Comparison of ENCODE assay signal across 23 cellular contexts in the genomic region with DNA sequence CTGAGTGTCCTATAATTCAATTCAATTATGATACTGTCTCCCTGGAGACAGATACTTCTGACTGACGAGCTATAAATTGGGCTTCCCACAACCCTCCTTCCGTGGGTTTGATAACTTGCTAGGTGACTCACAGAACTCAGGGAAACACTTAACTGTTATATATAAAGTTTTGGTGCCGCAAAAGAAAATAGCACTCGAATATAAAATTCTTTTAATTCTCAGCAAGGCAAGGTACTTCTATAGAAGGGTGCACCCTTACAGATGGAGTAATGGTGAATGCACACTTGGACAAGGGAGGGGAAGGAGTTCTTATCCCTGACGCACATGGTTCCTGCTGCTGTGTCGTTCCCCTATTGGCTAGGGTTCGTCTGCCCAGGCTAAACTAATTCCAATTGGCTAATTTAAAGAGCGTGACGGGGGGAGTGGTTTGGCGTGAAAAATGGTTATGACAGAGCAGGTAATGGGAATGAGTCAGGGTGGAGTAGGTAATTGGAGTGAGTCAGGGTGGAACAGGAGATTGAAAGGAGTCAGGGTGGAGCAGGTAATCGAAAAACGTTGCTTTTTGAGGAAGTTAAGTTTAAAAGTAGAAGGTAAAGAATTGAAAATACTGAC. TPM values are rescaled to one million over a fixed set of nuclear protein-coding genes. Genes with fewer than 3 reads are reported as not detected.
A peak's percentile ranks its signal among the peaks of the same experiment; 100 is the strongest.
DNase-seq lines count a peak whose midpoint lies in the region; ATAC-seq, FAIRE-seq and TF ChIP-seq lines count a peak whose summit lies in the region.
"Had no signal": no experiment of that assay in that cellular context is flagged by ENCODE, and none has a peak within 500 bp of the region (broad histone marks: within the 10 kb centered on the region; RNA-seq: fewer than 3 reads in every experiment).

No MANE protein-coding gene starts in this region.

- no peak overlapping the region for H3K27ac ChIP-seq in GM12878 (ENCODE audit: control insufficient read depth, insufficient read depth)
- H3K27ac ChIP-seq: adrenal gland had no signal

- no peak for TF ChIP-seq CTCF in GM12878 (IDR thresholded peaks at IDR 0.05 in 2 of 3, conservative IDR thresholded peaks at IDR 0.05 in 1 of 3; ENCODE audit: control insufficient read depth in 2 of 3, extremely low read depth in 1 of 3, insufficient read depth in 1 of 3, low read depth in 3 of 3, low read length in 3 of 3)
- TF ChIP-seq CTCF in mesothelial cell of epicardium (IDR thresholded peaks at IDR 0.05; ENCODE audit: unreplicated experiment) = no peak

- no peak overlapping the region for H3K4me2 ChIP-seq in GM12878 (ENCODE audit: control insufficient read depth, insufficient read depth)

- no peaks in the 10 kb centered on the region for H3K36me3 ChIP-seq in GM12878 (ENCODE audit: control insufficient read depth in 2 of 2, insufficient read depth in 2 of 2, low read length in 1 of 2)
- H3K36me3 ChIP-seq: adrenal gland had no signal

- H3K27me3 Mint-ChIP-seq in mesothelial cell of epicardium (ENCODE audit: low read depth) = peaks cover 11% of the 10 kb centered on the region
- H3K27me3 Mint-ChIP-seq: progenitor cell of endocrine pancreas had no signal

- no peak for TF ChIP-seq POLR2A in GM12878 (IDR thresholded peaks at IDR 0.05; ENCODE audit: low read depth, low read length)

- no peaks in the 10 kb centered on the region for H3K4me1 ChIP-seq in GM12878 (ENCODE audit: control insufficient read depth, insufficient read depth, low read length)
- H3K4me1 ChIP-seq: adrenal gland had no signal

- no peak for FAIRE-seq in GM12878 (lab: Jason Lieb, UNC)
- FAIRE-seq: D721Med, islet of Langerhans had no signal

- H3K4me3 ChIP-seq in GM12878 = no peak overlapping the region
- H3K4me3 ChIP-seq: adrenal gland had no signal

- no peak overlapping the region for H2AFZ ChIP-seq in GM12878 (ENCODE audit: control insufficient read depth, low read depth, low read length)

- no peak overlapping the region for H3K4me3 Mint-ChIP-seq in mesothelial cell of epicardium
- H3K4me3 Mint-ChIP-seq: activated B cell treated with CpG ODN at 0.5 μM for 24 hours; effector memory CD8-positive, alpha-beta T cell; natural killer cell had no signal

- no peaks in the 10 kb centered on the region for H3K79me2 ChIP-seq in GM12878 (ENCODE audit: control insufficient read depth, insufficient read depth, low read length)

- CTCF ChIA-PET in GM12878 (lab: Yijun Ruan, JAX) = no interaction called here

- H3K27ac Mint-ChIP-seq in mesothelial cell of epicardium = peak overlapping the region; percentile 73
- H3K27ac Mint-ChIP-seq: activated B cell treated with CpG ODN at 0.5 μM for 24 hours; activated T-helper 2 cell treated with anti-CD3 and anti-CD28 coated beads, Interferon-gamma antibody, Interleukin-2, Interleukin-4, amounts not matched to agents 10 μg/mL and 5 μg/mL and 100 μg/mL, durations not matched to agents 14 hours and 24 hours and 36 hours; effector memory CD8-positive, alpha-beta T cell; natural killer cell had no signal

- in situ Hi-C loops in GM12878 (cut with MboI) = no loop called here

- no peak for ATAC-seq in GM12878
- ATAC-seq: effector memory CD8-positive, alpha-beta T cell; natural killer cell had no signal

- TF ChIP-seq EP300 in GM12878 (IDR thresholded peaks at IDR 0.05; ENCODE audit: borderline replicate concordance in 1 of 2, control insufficient read depth in 1 of 2, low read depth in 2 of 2, low read length in 2 of 2) = no peak

- H3K27me3 ChIP-seq in GM12878 (replicated peaks in 1 of 2; ENCODE audit: control insufficient read depth in 2 of 2, insufficient read depth in 2 of 2, low read length in 1 of 2) = no peaks in the 10 kb centered on the region
- H3K27me3 ChIP-seq: adrenal gland had no signal

- 44% methylated on average over 12 of the region's 12 CpGs for WGBS in GM12878 (ENCODE audit: insufficient coverage, insufficient replicate concordance, low lambda C conversion rate, missing lambda C conversion rate)

- intact Hi-C loops in GM12878 (cut with micrococcal nuclease; ENCODE audit: unreplicated experiment) = no loop called here

- no TSS peak for BruUV-seq in GM12878 (replicated peaks; lab: Mats Ljungman, UMichigan)

- H3K4me1 Mint-ChIP-seq in mesothelial cell of epicardium = peaks cover 8% of the 10 kb centered on the region
- H3K4me1 Mint-ChIP-seq: activated B cell treated with CpG ODN at 0.5 μM for 24 hours, natural killer cell had no signal

- no peak overlapping the region for H3K9ac ChIP-seq in GM12878 (ENCODE audit: control insufficient read depth, insufficient read depth, low read length)

- no peak for TF ChIP-seq RAD21 in GM12878 (IDR thresholded peaks at IDR 0.05; ENCODE audit: insufficient read depth, low read depth, low read length)

- DNase-seq in Daoy (ENCODE audit: low read depth) = peak; percentile 35
- DNase-seq in LHCN-M2 (ENCODE audit: low read depth) = peak; percentile 9
- DNase-seq in GM12878 (ENCODE audit: low read depth, low spot score) = no peak
- no peak for DNase-seq in mesothelial cell of epicardium (ENCODE audit: low spot score in 2 of 2, unreplicated experiment in 2 of 2)
- no peak for DNase-seq in activated CD8-positive, alpha-beta memory T cell treated with anti-CD3 and anti-CD28 coated beads, Interleukin-2, amount 50 U/mL, for 4 hours
- no peak for DNase-seq in SIG-M5 treated with dmso at 0.1 percent for 504 hours (lab: John Stamatoyannopoulos, UW; ENCODE audit: unreplicated experiment)
- DNase-seq in AG20443 (ENCODE audit: low spot score) = no peak
- DNase-seq: activated B cell treated with CpG ODN at 0.5 μM for 24 hours; adrenal gland; central memory CD4-positive, alpha-beta T cell; effector memory CD8-positive, alpha-beta T cell; natural killer cell; NCI-H146; Right ventricle myocardium superior; stimulated activated CD4-positive, alpha-beta T cell treated with anti-CD3 and anti-CD28 coated beads, Interleukin-4, amount 100 ng/mL, for 4 hours had no signal

- H3K9me3 ChIP-seq in GM12878 (replicated peaks; ENCODE audit: control insufficient read depth, insufficient read depth, low read length) = no peaks in the 10 kb centered on the region
- H3K9me3 ChIP-seq: adrenal gland had no signal

- peaks cover under 1% of the 10 kb centered on the region for H3K9me3 Mint-ChIP-seq in mesothelial cell of epicardium
- H3K9me3 Mint-ChIP-seq: activated T-helper 2 cell treated with anti-CD3 and anti-CD28 coated beads, Interferon-gamma antibody, Interleukin-2, Interleukin-4, amounts not matched to agents 10 μg/mL and 5 μg/mL and 100 μg/mL, durations not matched to agents 14 hours and 24 hours and 36 hours; effector memory CD8-positive, alpha-beta T cell; natural killer cell had no signal

- H4K20me1 ChIP-seq in GM12878 (ENCODE audit: control insufficient read depth, insufficient read depth) = no peaks in the 10 kb centered on the region

- SMC1A ChIA-PET in GM12878 (lab: Charles Lee; ENCODE audit: uncharacterized antibody, unreplicated experiment) = interaction anchor here (1.4 kb wide), 1 partner anchor 17 kb away, joined by 5 read pairs; no protein-coding TSS in a partner anchor

- POLR2A ChIA-PET in GM12878 (lab: Charles Lee) = no interaction called here

- no peaks in the 10 kb centered on the region for H3K36me3 Mint-ChIP-seq in mesothelial cell of epicardium
- H3K36me3 Mint-ChIP-seq: natural killer cell had no signal

- RAD21 ChIA-PET in GM12878 (lab: Charles Lee; ENCODE audit: unreplicated experiment) = no interaction called here

TF ChIP-seq in GM12878, 131 proteins besides CTCF, POLR2A, EP300 and RAD21 (continues in another document):
- TF ChIP-seq RFX5 (IDR thresholded peaks at IDR 0.05; ENCODE audit: low read depth, low read length) = 0 out of 2 replicates have a peak, but pooled peaks have one; percentile 24

RNA-seq across cellular contexts. Expression of gene GHITM, which starts 20.8 kb away (rescaled TPM):
- 171 and 179 TPM in 2 replicates for total RNA-seq in Daoy (2014; rRNA removed; shearing (Covaris generic))
- total RNA-seq in LHCN-M2 (2014; rRNA removed) = 173 and 191 TPM in 2 replicates
- polyA plus RNA-seq in LHCN-M2 (2012) = 117 TPM
- total RNA-seq in GM12878 (2013; cell fraction: nucleolus; rRNA removed) = 22.9 and 24.6 TPM in 2 replicates
- 153 and 180 TPM in 2 replicates for total RNA-seq in GM12878 (2014; rRNA removed)
- total RNA-seq in GM12878 (2014; rRNA removed; fragmentation: Illumina TruSeq; extraction: Trizol) = 153 and 157 TPM in 2 replicates
- 120 and 128 TPM in 2 replicates for total RNA-seq in GM12878 (2021)
- 92.5 TPM for polyA plus RNA-seq in GM12878 (2011; ENCODE audit: low read depth)
- 257 and 294 TPM in 2 replicates for polyA plus RNA-seq in GM12878 (2011; rRNA removed)
- 147 and 172 TPM in 2 replicates for polyA plus RNA-seq in GM12878 (2011; cell fraction: cytosol; rRNA removed)
- 69.2 and 70.0 TPM in 2 replicates for polyA plus RNA-seq in GM12878 (2011; cell fraction: nucleus; rRNA removed)
- polyA plus RNA-seq in GM12878 (2012) = 97.0 and 105 TPM in 2 replicates
- 147 and 190 TPM in 2 replicates for polyA plus RNA-seq in GM12878 (2014; fragmentation: Illumina TruSeq; extraction: Trizol)
- 100 to 1,000 TPM; 366 to 501 TPM for polyA plus RNA-seq in GM12878 (2014; fragmentation: Nextera tagmentation; extraction: Ambion mirVana)
- 146 and 162 TPM in 2 replicates for polyA plus RNA-seq in GM12878 (2014; rRNA removed)
- 100 to 1,000 TPM; 295 to 299 TPM for polyA plus RNA-seq in GM12878 (2016; fragmentation: Nextera tagmentation; extraction: Ambion mirVana)
- polyA minus RNA-seq in GM12878 (2011; rRNA and poly(A)+ RNA removed) = 132 and 140 TPM in 2 replicates
- 36.9 and 41.3 TPM in 2 replicates for polyA minus RNA-seq in GM12878 (2011; cell fraction: cytosol; rRNA and poly(A)+ RNA removed)
- 14.1 and 21.1 TPM in 2 replicates for polyA minus RNA-seq in GM12878 (2011; cell fraction: nucleus; rRNA and poly(A)+ RNA removed)
- 59.0 to 61.9 TPM (median 60.7 TPM) in 3 replicates for total RNA-seq in mesothelial cell of epicardium

RNA-seq across cellular contexts. Expression of gene GPR15LG, which starts 55.1 kb away (rescaled TPM):
- total RNA-seq in Daoy (2014; rRNA removed; shearing (Covaris generic)) = not detected in 2 replicates
- total RNA-seq in LHCN-M2 (2014; rRNA removed) (not detected in 2 replicates), GM12878 (2014; rRNA removed) (1.2 and 2.0 TPM in 2 replicates), GM12878 (2014; rRNA removed; fragmentation: Illumina TruSeq; extraction: Trizol) (1.1 and 1.4 TPM in 2 replicates), GM12878 (2021) (1.3 and 1.5 TPM in 2 replicates), mesothelial cell of epicardium (not detected in 3 replicates)
- not detected for polyA plus RNA-seq in LHCN-M2 (2012)
- total RNA-seq in GM12878 (2013; cell fraction: nucleolus; rRNA removed) = not detected in 2 replicates
- polyA plus RNA-seq in GM12878 (2011; ENCODE audit: low read depth) = 0.96 TPM
- polyA plus RNA-seq in GM12878 (2011; rRNA removed) (5.9 and 12.2 TPM in 2 replicates), GM12878 (2014; fragmentation: Illumina TruSeq; extraction: Trizol) (0.73 and 1.7 TPM in 2 replicates), GM12878 (2014; fragmentation: Nextera tagmentation; extraction: Ambion mirVana) (1 to 10 TPM; 1.2 TPM), GM12878 (2014; rRNA removed) (0.80 and 1.5 TPM in 2 replicates), GM12878 (2016; fragmentation: Nextera tagmentation; extraction: Ambion mirVana) (1 to 10 TPM; 4.2 to 5.0 TPM)
- 13.3 and 14.9 TPM in 2 replicates for polyA plus RNA-seq in GM12878 (2011; cell fraction: cytosol; rRNA removed)
- 4.2 and 5.7 TPM in 2 replicates for polyA plus RNA-seq in GM12878 (2011; cell fraction: nucleus; rRNA removed)
- 0.58 and 0.80 TPM in 2 replicates for polyA plus RNA-seq in GM12878 (2012)
- 4.2 and 10.5 TPM in 2 replicates for polyA minus RNA-seq in GM12878 (2011; rRNA and poly(A)+ RNA removed)
- 2.9 and 5.5 TPM in 2 replicates for polyA minus RNA-seq in GM12878 (2011; cell fraction: cytosol; rRNA and poly(A)+ RNA removed)
- 2.2 and 3.6 TPM in 2 replicates for polyA minus RNA-seq in GM12878 (2011; cell fraction: nucleus; rRNA and poly(A)+ RNA removed)
- total RNA-seq: activated B cell treated with CpG ODN at 0.5 μM for 24 hours; activated T-helper 2 cell treated with anti-CD3 and anti-CD28 coated beads, Interferon-gamma antibody, Interleukin-2, Interleukin-4, amounts not matched to agents 10 μg/mL and 5 μg/mL and 100 μg/mL, durations not matched to agents 14 hours and 24 hours and 36 hours; lung microvascular endothelial cell; natural killer cell; progenitor cell of endocrine pancreas; Right ventricle myocardium superior; subcutaneous adipose tissue; T-helper 2 cell treated with Interferon-gamma antibody and Interleukin-4, amounts not matched to agents 100 ng/mL and 5 ng/mL, for 36 hours had no signal
- polyA plus RNA-seq: adrenal gland, BJ had no signal

Comparison
In these comparisons a context has a peak if more than half of its experiments do, and no peak if none do; other contexts are left out.
1. DNase-seq: peak in Daoy (single experiment) and LHCN-M2 (single experiment); none in GM12878 (single experiment), mesothelial cell of epicardium (0 of 2), activated CD8-positive, alpha-beta memory T cell treated with anti-CD3 and anti-CD28 coated beads, Interleukin-2, amount 50 U/mL, for 4 hours (single experiment), SIG-M5 treated with dmso at 0.1 percent for 504 hours (single experiment) and AG20443 (single experiment).